8 cellular contexts compared by ENCODE assay signal in genomic region chr7:29987821-29988317, GRCh38. TPM values are rescaled to one million over a fixed set of nuclear protein-coding genes. Genes with fewer than 3 reads are reported as not detected.
DNase-seq lines count a peak whose midpoint lies in the region; FAIRE-seq and TF ChIP-seq lines count a peak whose summit lies in the region.

No MANE protein-coding gene starts in this region.

- H3K27ac ChIP-seq in WERI-Rb-1 (no peak overlapping the region), rectal smooth muscle tissue (ENCODE audit: low read depth, low read length) (peak overlapping the region; percentile 82)

- no peak for TF ChIP-seq POLR2A in lower leg skin (IDR thresholded peaks at IDR 0.05)

- H3K4me3 ChIP-seq in WERI-Rb-1 (ENCODE audit: low read depth, low read length), result peak overlapping the region; percentile 99
- peak overlapping the region; percentile 60 to 87 for H3K4me3 ChIP-seq in foreskin fibroblast (ENCODE audit: low read depth in 1 of 2, low read length in 2 of 2)
- peak overlapping the region; percentile 89 for H3K4me3 ChIP-seq in rectal smooth muscle tissue (ENCODE audit: low read length)
- H3K4me3 ChIP-seq in lower leg skin (ENCODE audit: low read depth, poor library complexity, severe bottlenecking), result no peak overlapping the region

- WGBS in lower leg skin, 2 donors, result 40 to 46% methylated on average over 8 of the region's 8 CpGs

- H3K36me3 ChIP-seq in WERI-Rb-1, result peaks cover 7% of the 10 kb centered on the region
- H3K36me3 ChIP-seq in rectal smooth muscle tissue (ENCODE audit: control insufficient read depth, insufficient read depth, low read length), result no peaks in the 10 kb centered on the region

- no peak overlapping the region for H3K9ac ChIP-seq in rectal smooth muscle tissue (ENCODE audit: low read length)

- peak; percentile 84 for DNase-seq in DMS 273 (lab: John Stamatoyannopoulos, UW; ENCODE audit: unreplicated experiment)
- peak; percentile 62 for DNase-seq in HPDE6-E6E7 (ENCODE audit: extremely low spot score)
- DNase-seq in WERI-Rb-1, result no peak
- peak; percentile 80 to 88 for DNase-seq in foreskin fibroblast
- DNase-seq in activated gamma-delta T cell (lab: John Stamatoyannopoulos, UW), result no peak
- no peak for DNase-seq in GM19239 (ENCODE audit: insufficient read length, low spot score)
- no peak for DNase-seq in lower leg skin (ENCODE audit: low spot score in 2 of 2)

- peaks cover 2% of the 10 kb centered on the region for H3K9me3 ChIP-seq in WERI-Rb-1 (ENCODE audit: severe bottlenecking)

- FAIRE-seq in GM19239 (lab: Jason Lieb, UNC), result no peak

- TF ChIP-seq CTCF in WERI-Rb-1 (IDR thresholded peaks at IDR 0.05; ENCODE audit: low read depth, low read length), result no peak
- TF ChIP-seq CTCF in foreskin fibroblast (IDR thresholded peaks at IDR 0.05; ENCODE audit: low read depth, low read length), result no peak
- TF ChIP-seq CTCF in lower leg skin (IDR thresholded peaks at IDR 0.05), result no peak

- peaks cover 3% of the 10 kb centered on the region for H3K4me1 ChIP-seq in rectal smooth muscle tissue (ENCODE audit: control insufficient read depth, insufficient read depth, low read length)

- intact Hi-C loops in lower leg skin (cut with DNase I; ENCODE audit: low total_unique reads), result no loop called here

- H3K27me3 ChIP-seq in WERI-Rb-1 (ENCODE audit: insufficient read depth, low read depth, severe bottlenecking) (no peaks in the 10 kb centered on the region), rectal smooth muscle tissue (ENCODE audit: control insufficient read depth, insufficient read depth, low read length) (no peaks in the 10 kb centered on the region)

RNA-seq across cellular contexts. Expression of gene SCRN1, which starts 1.7 kb away (rescaled TPM):
- total RNA-seq in lower leg skin, result 10 to 100 TPM in 3 of 4 donors, 1 to 10 TPM in 1; 8.5 to 17.9 (median 11.5) TPM

RNA-seq across cellular contexts. Expression of gene FKBP14, which starts 38.6 kb away (rescaled TPM):
- 1 to 10 TPM; 2.3 to 6.1 (median 3.8) TPM for total RNA-seq in lower leg skin

RNA-seq across cellular contexts. Expression of gene PLEKHA8, which starts 40.3 kb away (rescaled TPM):
- 10 to 100 TPM in 1 of 4 donors, 1 to 10 TPM in 3; 6.0 to 10.9 (median 6.5) TPM for total RNA-seq in lower leg skin

Comparison
In these comparisons a context has a peak if more than half of its experiments do, and no peak if none do; other contexts are left out.
1. DNase-seq: peak in DMS 273 (single experiment), HPDE6-E6E7 (single experiment) and foreskin fibroblast (2 of 2); none in WERI-Rb-1 (single experiment), activated gamma-delta T cell (single experiment), GM19239 (single experiment) and lower leg skin (0 of 2).